Comparison of ENCODE assay signal across 1 cellular context in the genomic region with DNA sequence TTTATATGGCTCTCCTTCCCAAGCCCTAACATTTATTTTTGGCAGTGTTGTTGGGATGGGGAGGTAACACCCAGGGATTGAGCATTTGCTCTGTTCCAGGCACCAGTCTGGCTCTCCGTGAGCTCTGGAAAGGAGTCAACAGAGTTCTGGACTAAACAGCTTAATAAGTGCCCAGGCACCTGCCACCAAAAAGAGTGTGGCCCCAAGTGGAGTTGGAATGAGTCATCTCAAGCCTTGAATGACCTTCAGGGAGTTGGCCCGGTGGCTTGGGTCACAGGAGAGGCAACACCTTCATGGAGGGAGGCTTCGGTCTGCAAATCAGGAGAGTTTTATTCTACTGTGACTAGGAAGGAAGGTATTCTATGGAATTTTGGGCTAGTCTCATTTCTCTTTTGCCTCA.
TF ChIP-seq lines count a peak whose summit lies in the region.

No MANE protein-coding gene starts in this region.

TF ChIP-seq in H1, 55 proteins besides CTCF, POLR2A, EP300 and RAD21 (continued from another document):
- TF ChIP-seq, protein P1, sequence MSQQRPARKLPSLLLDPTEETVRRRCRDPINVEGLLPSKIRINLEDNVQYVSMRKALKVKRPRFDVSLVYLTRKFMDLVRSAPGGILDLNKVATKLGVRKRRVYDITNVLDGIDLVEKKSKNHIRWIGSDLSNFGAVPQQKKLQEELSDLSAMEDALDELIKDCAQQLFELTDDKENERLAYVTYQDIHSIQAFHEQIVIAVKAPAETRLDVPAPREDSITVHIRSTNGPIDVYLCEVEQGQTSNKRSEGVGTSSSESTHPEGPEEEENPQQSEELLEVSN (IDR thresholded peaks at IDR 0.05), result no peak
- TF ChIP-seq KDM1A (IDR thresholded peaks at IDR 0.05; ENCODE audit: borderline replicate concordance, low read length) (no peak), KDM4A (IDR thresholded peaks at IDR 0.05; ENCODE audit: low read depth, low read length, severe bottlenecking) (no peak), JUN (IDR thresholded peaks at IDR 0.05; ENCODE audit: low read depth, low read length) (no peak), RNF2 (IDR thresholded peaks at IDR 0.05; ENCODE audit: borderline replicate concordance, low read depth, low read length, missing control alignments, poor library complexity, severe bottlenecking) (no peak), NRF1 (IDR thresholded peaks at IDR 0.05; ENCODE audit: low read depth, low read length) (no peak), CEBPB (IDR thresholded peaks at IDR 0.05; ENCODE audit: low read depth, low read length) (no peak), JUND (IDR thresholded peaks at IDR 0.05; ENCODE audit: low read length) (no peak)
